In the genomic region with DNA sequence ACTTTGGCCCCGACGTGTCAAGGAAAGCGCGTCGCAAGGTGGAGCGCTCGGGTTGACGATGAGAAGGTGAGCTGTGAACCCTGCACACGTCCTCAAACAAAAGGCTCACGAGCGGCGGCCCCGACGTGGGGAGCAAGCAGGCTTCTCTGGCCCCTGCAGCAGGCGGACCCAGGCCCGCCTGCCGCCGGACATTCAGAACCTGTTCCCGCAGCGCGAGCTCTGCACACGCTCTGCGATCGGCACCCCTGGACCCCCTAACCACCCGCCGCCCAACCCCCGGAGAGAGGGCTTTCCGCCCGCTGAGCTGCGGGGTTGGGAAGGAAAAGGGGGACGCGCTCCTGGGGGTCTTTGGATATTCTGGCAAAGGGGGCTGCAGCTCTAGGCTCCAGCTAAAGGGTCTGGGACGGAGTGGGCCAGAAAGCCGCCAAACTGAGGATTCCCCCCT, we compare ENCODE assay signal across 10 cellular contexts. TPM values are rescaled to one million over a fixed set of nuclear protein-coding genes. Genes with fewer than 3 reads are reported as not detected.
DNase-seq lines count a peak whose midpoint lies in the region; ATAC-seq and TF ChIP-seq lines count a peak whose summit lies in the region.
"Had no signal": no experiment of that assay in that cellular context is flagged by ENCODE, and none has a peak within 500 bp of the region (broad histone marks: within the 10 kb centered on the region; RNA-seq: fewer than 3 reads in every experiment).

No MANE protein-coding gene starts in this region.

- H3K4me1 Mint-ChIP-seq in endothelial cell (ENCODE audit: unreplicated experiment) (peaks cover 10% of the 10 kb centered on the region), mesothelial cell of epicardium (peaks cover 33% of the 10 kb centered on the region)
- H3K4me1 Mint-ChIP-seq in activated CD4-positive, alpha-beta memory T cell treated with anti-CD3 and anti-CD28 coated beads, Interleukin-2, amount 10 ng/mL, durations not matched to agents 7 days and 5 days = no peaks in the 10 kb centered on the region

- H3K27me3 ChIP-seq in heart left ventricle (peaks cover 0 to 47% (median 26%) of the 10 kb centered on the region in 9 donors), uterus (no peaks in the 10 kb centered on the region)

- TF ChIP-seq CTCF in heart left ventricle (IDR thresholded peaks at IDR 0.05) (no peak), endothelial cell (IDR thresholded peaks at IDR 0.05; ENCODE audit: unreplicated experiment) (no peak), mesothelial cell of epicardium (IDR thresholded peaks at IDR 0.05; ENCODE audit: unreplicated experiment) (no peak), uterus (IDR thresholded peaks at IDR 0.05) (no peak)

- intact Hi-C loops in heart left ventricle (cut with DNase I) (loop anchor here in 2 of 10 donors (5.0 to 10.0 kb wide), 2 partner anchors 305 to 308 kb away; no protein-coding TSS in a partner anchor), cardiac septum (cut with DNase I) (no loop called here), uterus (cut with DNase I; ENCODE audit: low total_unique reads) (no loop called here)

- H3K27me3 Mint-ChIP-seq in endothelial cell (ENCODE audit: unreplicated experiment) (peaks cover 2% of the 10 kb centered on the region), mesothelial cell of epicardium (ENCODE audit: low read depth) (peaks cover 10% of the 10 kb centered on the region)
- peaks cover 26% of the 10 kb centered on the region for H3K27me3 Mint-ChIP-seq in activated CD4-positive, alpha-beta memory T cell treated with anti-CD3 and anti-CD28 coated beads, Interleukin-2, amount 10 ng/mL, durations not matched to agents 7 days and 5 days

- H3K4me3 Mint-ChIP-seq in endothelial cell (ENCODE audit: unreplicated experiment) = peak overlapping the region; percentile 91
- peak overlapping the region; percentile 86 for H3K4me3 Mint-ChIP-seq in mesothelial cell of epicardium
- H3K4me3 Mint-ChIP-seq in activated CD4-positive, alpha-beta memory T cell treated with anti-CD3 and anti-CD28 coated beads, Interleukin-2, amount 10 ng/mL, durations not matched to agents 7 days and 5 days = no peak overlapping the region

- POLR2A ChIA-PET in activated CD4-positive, alpha-beta memory T cell treated with anti-CD3 and anti-CD28 coated beads, Interleukin-2, amount 10 ng/mL, durations not matched to agents 7 days and 5 days (lab: Charles Lee) = no interaction called here

- WGBS in heart left ventricle, 4 donors = 2 to 10% (median 8%) methylated on average over 22 to 34 of the region's 34 CpGs

- TF ChIP-seq POLR2A in heart left ventricle (IDR thresholded peaks at IDR 0.05) (no peak), uterus (IDR thresholded peaks at IDR 0.05) (no peak)

- H3K36me3 Mint-ChIP-seq in endothelial cell (ENCODE audit: low read depth, unreplicated experiment) = peaks cover 7% of the 10 kb centered on the region
- no peaks in the 10 kb centered on the region for H3K36me3 Mint-ChIP-seq in mesothelial cell of epicardium
- peaks cover 4% of the 10 kb centered on the region for H3K36me3 Mint-ChIP-seq in activated CD4-positive, alpha-beta memory T cell treated with anti-CD3 and anti-CD28 coated beads, Interleukin-2, amount 10 ng/mL, durations not matched to agents 7 days and 5 days (ENCODE audit: low read depth)

- no peaks in the 10 kb centered on the region for H3K36me3 ChIP-seq in heart left ventricle
- H3K36me3 ChIP-seq in uterus = no peaks in the 10 kb centered on the region

- H3K27ac ChIP-seq in heart left ventricle (peak overlapping the region in 9 of 12 donors; percentile 36 to 86 (median 67)), uterus (no peak overlapping the region)
- H3K27ac ChIP-seq: C4-2B had no signal

- ATAC-seq in heart left ventricle = peak in 1 of 4 donors; percentile 13

- H3K4me3 ChIP-seq in heart left ventricle = peak overlapping the region; percentile 32 to 68 (median 60)
- H3K4me3 ChIP-seq in uterus = peak overlapping the region; percentile 40 to 45

- H3K4me1 ChIP-seq in heart left ventricle (peaks cover 0 to 36% (median 5%) of the 10 kb centered on the region in 12 donors), uterus (peaks cover 0 to 7% of the 10 kb centered on the region in 2 donors)

- no peaks in the 10 kb centered on the region for H3K9me3 Mint-ChIP-seq in endothelial cell (ENCODE audit: unreplicated experiment)
- no peaks in the 10 kb centered on the region for H3K9me3 Mint-ChIP-seq in mesothelial cell of epicardium
- H3K9me3 Mint-ChIP-seq in activated CD4-positive, alpha-beta memory T cell treated with anti-CD3 and anti-CD28 coated beads, Interleukin-2, amount 10 ng/mL, durations not matched to agents 7 days and 5 days = no peaks in the 10 kb centered on the region
- H3K9me3 Mint-ChIP-seq: activated T-helper 2 cell treated with anti-CD3 and anti-CD28 coated beads, Interferon-gamma antibody, Interleukin-2, Interleukin-4, amounts not matched to agents 10 μg/mL and 5 μg/mL and 100 μg/mL, durations not matched to agents 14 hours and 24 hours and 36 hours had no signal

- H3K9me3 ChIP-seq in heart left ventricle (no peaks in the 10 kb centered on the region), uterus (no peaks in the 10 kb centered on the region)

- CTCF ChIA-PET in activated CD4-positive, alpha-beta memory T cell treated with anti-CD3 and anti-CD28 coated beads, Interleukin-2, amount 10 ng/mL, durations not matched to agents 7 days and 5 days (lab: Charles Lee) = no interaction called here

- H3K27ac Mint-ChIP-seq in endothelial cell (ENCODE audit: unreplicated experiment) = no peak overlapping the region
- peak overlapping the region; percentile 90 for H3K27ac Mint-ChIP-seq in mesothelial cell of epicardium
- no peak overlapping the region for H3K27ac Mint-ChIP-seq in activated CD4-positive, alpha-beta memory T cell treated with anti-CD3 and anti-CD28 coated beads, Interleukin-2, amount 10 ng/mL, durations not matched to agents 7 days and 5 days
- H3K27ac Mint-ChIP-seq: activated T-helper 2 cell treated with anti-CD3 and anti-CD28 coated beads, Interferon-gamma antibody, Interleukin-2, Interleukin-4, amounts not matched to agents 10 μg/mL and 5 μg/mL and 100 μg/mL, durations not matched to agents 14 hours and 24 hours and 36 hours had no signal

- DNase-seq in heart left ventricle = peak in 1 of 5 donors; percentile 41
- no peak for DNase-seq in cardiac septum (ENCODE audit: low spot score)
- DNase-seq in endothelial cell (ENCODE audit: low spot score) = peak; percentile 23
- DNase-seq in mesothelial cell of epicardium (ENCODE audit: low spot score in 2 of 2, unreplicated experiment in 2 of 2) = peak in 1 of 2 experiments; percentile 40
- DNase-seq in uterus = no peak
- no peak for DNase-seq in NCI-H2107 (lab: John Stamatoyannopoulos, UW)
- no peak for DNase-seq in activated CD4-positive, alpha-beta memory T cell treated with anti-CD3 and anti-CD28 coated beads, Interleukin-2, amount 10 ng/mL, durations not matched to agents 7 days and 5 days
- no peak for DNase-seq in NCI-H2227 treated with DMSO at 0.1 percent for 48 hours (lab: John Stamatoyannopoulos, UW)

RNA-seq across cellular contexts. Expression of a gene that starts 1.2 kb away (rescaled TPM):
- total RNA-seq in heart left ventricle = 10 to 100 TPM in 5 of 9 donors, 1 to 10 TPM in 4; 7.4 to 28.0 (median 10.2) TPM
- polyA plus RNA-seq in heart left ventricle = 1 to 10 TPM; 9.0 to 9.7 TPM
- total RNA-seq in cardiac septum = 7.1 TPM
- total RNA-seq in endothelial cell (ENCODE audit: unreplicated experiment) = 106 TPM
- total RNA-seq in mesothelial cell of epicardium = 238 to 252 TPM (median 244 TPM) in 3 replicates
- 100 to 1,000 TPM in 1 of 4 donors, 1 to 10 TPM in 3; 1.0 to 389 (median 2.8) TPM for total RNA-seq in uterus
- total RNA-seq in activated CD4-positive, alpha-beta memory T cell treated with anti-CD3 and anti-CD28 coated beads, Interleukin-2, amount 10 ng/mL, durations not matched to agents 7 days and 5 days = not detected
- total RNA-seq: activated T-helper 2 cell treated with anti-CD3 and anti-CD28 coated beads, Interferon-gamma antibody, Interleukin-2, Interleukin-4, amounts not matched to agents 10 μg/mL and 5 μg/mL and 100 μg/mL, durations not matched to agents 14 hours and 24 hours and 36 hours had no signal

Comparison
In these comparisons a context has a peak if more than half of its experiments do, and no peak if none do; other contexts are left out.
1. H3K27ac ChIP-seq: peak in heart left ventricle (9 of 12); none in uterus (0 of 2).